Comparison of ENCODE assay signal across 17 cellular contexts in the genomic region with DNA sequence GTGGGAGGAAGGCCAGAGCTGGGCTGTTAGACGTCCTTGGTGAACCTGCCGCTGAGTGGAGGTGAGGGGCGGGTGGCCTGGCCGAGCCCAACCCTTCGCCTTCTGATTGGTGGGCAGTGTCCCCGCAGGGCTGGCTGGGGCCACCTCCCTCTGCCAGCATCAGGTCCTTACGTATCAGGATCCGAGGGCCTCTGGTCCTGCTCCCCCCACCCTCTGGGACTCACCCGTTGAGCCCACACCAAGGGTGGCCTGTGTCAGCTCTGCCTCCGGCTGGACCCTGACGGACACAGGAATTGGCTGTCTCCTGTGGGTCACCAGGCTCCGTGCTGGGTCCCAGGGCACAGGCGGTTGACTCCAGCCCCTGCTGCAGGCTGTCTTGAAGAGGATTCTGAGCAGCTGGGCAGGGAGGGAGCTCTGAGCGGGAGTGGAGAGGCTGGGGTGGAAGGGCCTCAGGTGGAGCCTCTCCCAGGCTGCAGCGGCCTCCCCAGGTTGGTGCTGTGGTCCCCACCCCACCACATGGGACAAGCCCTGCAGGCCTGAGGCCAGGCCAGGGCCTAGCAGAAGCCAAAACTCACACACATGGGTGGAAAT. TPM values are rescaled to one million over a fixed set of nuclear protein-coding genes. Genes with fewer than 3 reads are reported as not detected.
"Had no signal": no experiment of that assay in that cellular context is flagged by ENCODE, and none has a peak within 500 bp of the region (broad histone marks: within the 10 kb centered on the region; RNA-seq: fewer than 3 reads in every experiment).

No MANE protein-coding gene starts in this region.

- H3K4me3 ChIP-seq: cardiac muscle cell, colonic mucosa, heart left ventricle, lower lobe of right lung, psoas muscle, right lobe of liver had no signal

- H3K27ac ChIP-seq: cardiac muscle cell, colonic mucosa, heart left ventricle, lower lobe of right lung, psoas muscle, right lobe of liver had no signal

- H3K4me1 ChIP-seq: colonic mucosa, heart left ventricle, lower lobe of right lung, psoas muscle, right lobe of liver had no signal

- H3K4me1 Mint-ChIP-seq: T-cell had no signal

- H3K4me3 Mint-ChIP-seq: activated CD8-positive, alpha-beta T cell treated with anti-CD3 and anti-CD28 coated beads, Interleukin-2, amount 10 ng/mL, durations not matched to agents 7 days and 5 days; activated naive CD4-positive, alpha-beta T cell treated with anti-CD3 and anti-CD28 coated beads for 36 hours; T-cell had no signal

- ATAC-seq: activated CD8-positive, alpha-beta T cell treated with anti-CD3 and anti-CD28 coated beads, Interleukin-2, amount 10 ng/mL, durations not matched to agents 7 days and 5 days; heart left ventricle; psoas muscle; right lobe of liver; T-cell had no signal

- H3K27ac Mint-ChIP-seq: activated CD8-positive, alpha-beta T cell treated with anti-CD3 and anti-CD28 coated beads, Interleukin-2, amount 10 ng/mL, durations not matched to agents 7 days and 5 days; activated naive CD4-positive, alpha-beta T cell treated with anti-CD3 and anti-CD28 coated beads for 36 hours; T-cell had no signal

- H3K9me3 ChIP-seq: colonic mucosa, heart left ventricle, lower lobe of right lung, psoas muscle, right lobe of liver had no signal

- DNase-seq: activated CD4-positive, alpha-beta T cell treated with anti-CD3 and anti-CD28 coated beads for 48 hours; activated CD8-positive, alpha-beta T cell treated with anti-CD3 and anti-CD28 coated beads, Interleukin-2, amount 10 ng/mL, durations not matched to agents 7 days and 5 days; activated naive CD4-positive, alpha-beta T cell treated with anti-CD3 and anti-CD28 coated beads for 36 hours; colonic mucosa; effector CD8-positive, alpha-beta T cell; heart left ventricle; lower lobe of right lung; midbrain; psoas muscle; stimulated activated naive CD4-positive, alpha-beta T cell treated with Interleukin-2 at 50 U/mL for 16 hours had no signal

- H3K36me3 ChIP-seq: cardiac muscle cell, colonic mucosa, heart left ventricle, lower lobe of right lung, right lobe of liver had no signal

- H3K36me3 Mint-ChIP-seq: T-cell had no signal

- H3K27me3 ChIP-seq: right lobe of liver had no signal

RNA-seq across cellular contexts. Expression of gene NKX1-1, which starts 58.4 kb away (rescaled TPM):
- total RNA-seq: activated CD8-positive, alpha-beta T cell treated with anti-CD3 and anti-CD28 coated beads, Interleukin-2, amount 10 ng/mL, durations not matched to agents 7 days and 5 days; activated naive CD4-positive, alpha-beta T cell treated with anti-CD3 and anti-CD28 coated beads for 36 hours; cardiac muscle cell; colonic mucosa; fibroblast of lung; frontal cortex; heart left ventricle; kidney epithelial cell; lower lobe of right lung; psoas muscle; right lobe of liver; T-cell; urinary bladder had no signal
- polyA plus RNA-seq: cardiac muscle cell, fibroblast of lung, heart left ventricle, psoas muscle, urinary bladder had no signal
